In genomic region chr11:62545437-62546243, GRCh38 we compare ENCODE assay signal across 1 cellular context.
A peak's percentile ranks its signal among the peaks of the same experiment; 100 is the strongest.
TF ChIP-seq lines count a peak whose summit lies in the region.

No MANE protein-coding gene starts in this region.

TF ChIP-seq in HepG2, 621 proteins besides CTCF, POLR2A, EP300 and RAD21 (continued from another document and continues in another):
- TF ChIP-seq ZBTB39 (CRISPR knock-in tag; IDR thresholded peaks at IDR 0.05) (0 out of 2 replicates have a peak, but pooled peaks have one; percentile 28), ZNF33B (CRISPR knock-in tag; IDR thresholded peaks at IDR 0.05) (peak; percentile 40; the same call in 1 of the 2 replicates), PATZ1 (CRISPR knock-in tag; IDR thresholded peaks at IDR 0.05) (peak; percentile 98), HNF1B (CRISPR knock-in tag; IDR thresholded peaks at IDR 0.05) (peak; percentile 89), ZNF333 (CRISPR knock-in tag; IDR thresholded peaks at IDR 0.05; ENCODE audit: borderline replicate concordance) (no peak), ZFP36L1 (CRISPR knock-in tag; IDR thresholded peaks at IDR 0.05) (no peak), TFAP4 (IDR thresholded peaks at IDR 0.05; ENCODE audit: borderline replicate concordance, low read depth) (0 out of 2 replicates have a peak, but pooled peaks have one; percentile 14), NRL (CRISPR knock-in tag; IDR thresholded peaks at IDR 0.05; ENCODE audit: borderline replicate concordance) (peak; percentile 71), GMEB2 (CRISPR knock-in tag; IDR thresholded peaks at IDR 0.05; ENCODE audit: low read depth) (no peak), KDM6A (CRISPR knock-in tag; IDR thresholded peaks at IDR 0.05; ENCODE audit: low read depth) (no peak), GATAD2A (CRISPR knock-in tag; IDR thresholded peaks at IDR 0.05) (peak; percentile 60; the same call in 1 of the 2 replicates), TRIM22 (IDR thresholded peaks at IDR 0.05) (no peak), GFI1 (CRISPR knock-in tag; IDR thresholded peaks at IDR 0.05; ENCODE audit: borderline replicate concordance) (0 out of 2 replicates have a peak, but pooled peaks have one; percentile 8), ZFP37 (CRISPR knock-in tag; IDR thresholded peaks at IDR 0.05; ENCODE audit: borderline replicate concordance) (0 out of 2 replicates have a peak, but pooled peaks have one; percentile 58), SKI (IDR thresholded peaks at IDR 0.05; ENCODE audit: partially characterized antibody) (no peak), ZNF30 (CRISPR knock-in tag; IDR thresholded peaks at IDR 0.05) (no peak), ELF4 (CRISPR knock-in tag; IDR thresholded peaks at IDR 0.05; ENCODE audit: borderline replicate concordance) (peak; percentile 69; the same call in 1 of the 2 replicates), FOSL1 (CRISPR knock-in tag; IDR thresholded peaks at IDR 0.05; ENCODE audit: borderline replicate concordance) (no peak), PITX1 (CRISPR knock-in tag; IDR thresholded peaks at IDR 0.05) (0 out of 2 replicates have a peak, but pooled peaks have one; percentile 45), ZNF34 (CRISPR knock-in tag; IDR thresholded peaks at IDR 0.05; ENCODE audit: borderline replicate concordance) (peak; percentile 31; the same call in 1 of the 2 replicates), DNMT3B (CRISPR knock-in tag; conservative IDR thresholded peaks at IDR 0.05) (no peak), ZFP91 (CRISPR knock-in tag; IDR thresholded peaks at IDR 0.05; ENCODE audit: borderline replicate concordance) (peak; percentile 84; the same call in 1 of the 2 replicates), KDM5B (CRISPR knock-in tag; IDR thresholded peaks at IDR 0.05; ENCODE audit: borderline replicate concordance) (no peak), ZNF20 (CRISPR knock-in tag; IDR thresholded peaks at IDR 0.05) (no peak), TERF1 (CRISPR knock-in tag; IDR thresholded peaks at IDR 0.05) (no peak), ZNF296 (CRISPR knock-in tag; conservative IDR thresholded peaks at IDR 0.05) (peak; percentile 36; the same call in 1 of the 2 replicates), SAP130 (CRISPR knock-in tag; IDR thresholded peaks at IDR 0.05; ENCODE audit: low read depth) (peak; percentile 78), CENPT (CRISPR knock-in tag; IDR thresholded peaks at IDR 0.05; ENCODE audit: low read depth) (no peak), ZMYM2 (CRISPR knock-in tag; IDR thresholded peaks at IDR 0.05) (peak; percentile 70; the same call in 1 of the 2 replicates), TFE3 (CRISPR knock-in tag; IDR thresholded peaks at IDR 0.05) (peak; percentile 45), KDM2A (CRISPR knock-in tag; IDR thresholded peaks at IDR 0.05; ENCODE audit: borderline replicate concordance, low read depth) (peak; percentile 77; the same call in 1 of the 2 replicates), PCBP1 (IDR thresholded peaks at IDR 0.05; ENCODE audit: borderline replicate concordance, low read depth, low read length) (peak; percentile 73; the same call in 1 of the 2 replicates), ZNF503 (CRISPR knock-in tag; IDR thresholded peaks at IDR 0.05) (0 out of 2 replicates have a peak, but pooled peaks have one; percentile 24), MYC (CRISPR knock-in tag; IDR thresholded peaks at IDR 0.05; ENCODE audit: borderline replicate concordance) (peak; percentile 87), ZNF710 (CRISPR knock-in tag; IDR thresholded peaks at IDR 0.05; ENCODE audit: borderline replicate concordance) (no peak), KLF16 (CRISPR knock-in tag; IDR thresholded peaks at IDR 0.05) (peak in 1 of 2 experiments; percentile 45; a peak in 1 of 4 replicates), ZFP90 (CRISPR knock-in tag; IDR thresholded peaks at IDR 0.05; ENCODE audit: borderline replicate concordance) (peak; percentile 65; the same call in 1 of the 2 replicates)
